12 cellular contexts compared by ENCODE assay signal in the genomic region with DNA sequence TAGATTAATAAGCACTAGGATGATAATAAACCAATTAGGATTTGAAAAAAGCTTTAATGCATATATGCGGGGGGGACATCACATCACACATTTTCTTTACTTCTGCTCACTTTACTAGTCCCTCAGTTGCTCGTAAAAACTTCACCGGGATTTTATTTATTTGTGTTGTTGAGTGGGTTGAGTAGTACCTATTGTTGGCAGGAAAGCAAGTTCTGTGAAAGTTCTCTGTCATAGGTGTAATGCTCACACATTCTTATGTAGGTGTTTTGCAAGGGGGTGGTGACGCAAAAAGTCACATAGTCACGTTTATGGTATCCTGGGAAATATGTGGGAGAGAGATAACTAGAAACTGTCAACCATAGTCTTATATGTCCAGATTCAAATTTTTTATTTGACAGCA.
DNase-seq lines count a peak whose midpoint lies in the region; ATAC-seq and TF ChIP-seq lines count a peak whose summit lies in the region.
"Had no signal": no experiment of that assay in that cellular context is flagged by ENCODE, and none has a peak within 500 bp of the region (broad histone marks: within the 10 kb centered on the region; RNA-seq: fewer than 3 reads in every experiment).

No MANE protein-coding gene starts in this region.

- intact Hi-C loops in Right ventricle myocardium superior (cut with DNase I), result loop anchor here (10.0 kb wide), 1 partner anchor 48 kb away; no protein-coding TSS in a partner anchor
- intact Hi-C loops in cardiac septum (cut with DNase I), result no loop called here
- intact Hi-C loops in transverse colon (cut with DNase I; ENCODE audit: low total_unique reads), result no loop called here

- TF ChIP-seq CTCF in astrocyte of the spinal cord (IDR thresholded peaks at IDR 0.05; ENCODE audit: low read depth, low read length) (no peak), transverse colon (IDR thresholded peaks at IDR 0.05) (no peak), omental fat pad (IDR thresholded peaks at IDR 0.05) (no peak)

- H3K27me3 ChIP-seq in transverse colon, result no peaks in the 10 kb centered on the region

- H3K27ac ChIP-seq in transverse colon, result peak overlapping the region in 3 of 4 donors; percentile 42 to 46 (median 44)

- H3K4me3 ChIP-seq in astrocyte of the spinal cord (ENCODE audit: low read depth, low read length), result no peak overlapping the region
- H3K4me3 ChIP-seq in transverse colon, result no peak overlapping the region

- in situ Hi-C loops in astrocyte of the spinal cord (cut with HindIII; ENCODE audit: low sequenced_read_pairs) (no loop called here), transverse colon (cut with MboI; ENCODE audit: low pct_ligation_motif_present in 1 of 4, low pct_unique_long_range_greater_than_20kb in 1 of 4, low sequenced_read_pairs in 3 of 4) (no loop called here)

- TF ChIP-seq POLR2A in transverse colon (IDR thresholded peaks at IDR 0.05), result no peak

- 73 to 79% methylated on average over 5 of the region's 5 CpGs for WGBS in transverse colon (ENCODE audit: low coverage in 1 of 2), 2 donors

- peaks cover 10 to 64% (median 21%) of the 10 kb centered on the region in 4 donors for H3K4me1 ChIP-seq in transverse colon

- DNase-seq in Right ventricle myocardium superior, result no peak
- no peak for DNase-seq in cardiac septum (ENCODE audit: low spot score)
- DNase-seq in astrocyte of the spinal cord (ENCODE audit: low read depth, low spot score), result peak; percentile 37
- DNase-seq in iris pigment epithelial cell (ENCODE audit: low read depth), result peak; percentile 87
- DNase-seq in transverse colon, result no peak
- no peak for DNase-seq in NCI-H446 (lab: John Stamatoyannopoulos, UW)
- no peak for DNase-seq in middle frontal gyrus (ENCODE audit: extremely low spot score, low spot score)
- DNase-seq in omental fat pad (ENCODE audit: low spot score), result no peak
- DNase-seq: activated CD4-positive, alpha-beta T cell treated with anti-CD3 and anti-CD28 coated beads for 36 hours; activated T-cell treated with anti-CD3 and anti-CD28 coated beads for 4 hours; CD8-positive, alpha-beta T cell; substantia nigra had no signal

- H3K9me3 ChIP-seq in transverse colon, result no peaks in the 10 kb centered on the region

- ATAC-seq in Right ventricle myocardium superior (ENCODE audit: poor library complexity), result peak; percentile 8
- ATAC-seq in omental fat pad (ENCODE audit: low FRiP score), result no peak
- ATAC-seq: activated CD4-positive, alpha-beta T cell treated with anti-CD3 and anti-CD28 coated beads for 36 hours; CD8-positive, alpha-beta T cell had no signal

- H3K36me3 ChIP-seq in transverse colon, result no peaks in the 10 kb centered on the region

- no peak for TF ChIP-seq EP300 in transverse colon (IDR thresholded peaks at IDR 0.05; ENCODE audit: low read depth)

Comparison
In these comparisons a context has a peak if more than half of its experiments do, and no peak if none do; other contexts are left out.
1. DNase-seq: peak in astrocyte of the spinal cord (single experiment) and iris pigment epithelial cell (single experiment); none in Right ventricle myocardium superior (single experiment), cardiac septum (single experiment), transverse colon (single experiment), NCI-H446 (0 of 2), middle frontal gyrus (single experiment) and omental fat pad (single experiment).